In the genomic region with DNA sequence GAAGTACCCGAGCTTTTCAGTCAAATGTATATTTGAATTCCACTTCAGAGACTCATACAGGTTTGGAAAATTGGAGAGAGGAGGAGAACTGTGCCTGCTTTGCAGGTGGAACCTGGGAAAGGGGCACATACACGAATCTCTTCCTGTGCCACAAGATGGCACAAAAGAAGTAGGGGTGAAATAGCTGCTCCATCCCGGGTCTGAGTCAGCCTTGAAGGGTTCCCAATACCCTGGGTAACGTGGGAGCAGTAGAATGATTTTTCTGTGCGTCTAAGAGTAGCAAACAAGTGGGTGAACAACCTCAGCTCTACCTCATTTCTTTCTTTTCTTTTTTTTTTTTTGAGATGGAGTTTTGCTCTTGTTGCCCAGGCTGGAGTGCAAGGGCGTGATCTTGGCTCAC, we compare ENCODE assay signal across 31 cellular contexts.
"Had no signal": no experiment of that assay in that cellular context is flagged by ENCODE, and none has a peak within 500 bp of the region (broad histone marks: within the 10 kb centered on the region; RNA-seq: fewer than 3 reads in every experiment).

No MANE protein-coding gene starts in this region.

- H3K9me3 ChIP-seq: Peyer's patch had no signal

- H3K4me3 Mint-ChIP-seq: activated CD4-positive, alpha-beta memory T cell treated with anti-CD3 and anti-CD28 coated beads for 36 hours; activated naive CD4-positive, alpha-beta T cell treated with anti-CD3 and anti-CD28 coated beads, Interleukin-2, amount 10 ng/mL, durations not matched to agents 7 days and 5 days; activated naive CD8-positive, alpha-beta T cell; activated naive CD8-positive, alpha-beta T cell treated with anti-CD3 and anti-CD28 coated beads, Interleukin-2, amount 50 U/mL, for 24 hours; activated T-cell treated with anti-CD3 and anti-CD28 coated beads, Interleukin-2, amount 50 U/mL, for 4 hours; activated T-helper 1 cell treated with anti-CD3 and anti-CD28 coated beads, Interleukin-12 subunit alpha, Interleukin-12 subunit beta, Interleukin-2, Interleukin-4 antibody, amounts not matched to agents 30 ng/mL and 10 ng/mL and 1 ng/mL, durations not matched to agents 14 hours and 24 hours and 36 hours; T-helper 1 cell treated with Interleukin-12 subunit alpha and Interleukin-12 subunit beta and Interleukin-4 antibody, amounts not matched to agents 30 μg/mL and 1 μg/mL, for 36 hours; T-helper 2 cell treated with Interferon-gamma antibody and Interleukin-4, amounts not matched to agents 5 μg/mL and 100 μg/mL, for 36 hours had no signal

- H3K4me3 ChIP-seq: Peyer's patch, SK-N-MC had no signal

- DNase-seq: activated CD4-positive, alpha-beta memory T cell treated with anti-CD3 and anti-CD28 coated beads for 36 hours; activated CD4-positive, alpha-beta T cell treated with anti-CD3 and anti-CD28 coated beads for 4 hours; activated CD4-positive, alpha-beta T cell treated with anti-CD3 and anti-CD28 coated beads, Interleukin-2, amount 50 U/mL, for 1 hour; activated CD4-positive, CD25-positive, alpha-beta regulatory T cell treated with anti-CD3 and anti-CD28 coated beads, Interleukin-2, amount 50 U/mL, for 72 hours; activated CD8-positive, alpha-beta memory T cell treated with anti-CD3 and anti-CD28 coated beads, Interleukin-2, amount 50 U/mL, for 4 hours; activated effector memory CD4-positive, alpha-beta T cell treated with Interleukin-2 at 50 U/mL for 16 hours; activated naive CD4-positive, alpha-beta T cell treated with anti-CD3 and anti-CD28 coated beads, Interleukin-2, amount 10 ng/mL, durations not matched to agents 7 days and 5 days; activated naive CD8-positive, alpha-beta T cell treated with anti-CD3 and anti-CD28 coated beads, Interleukin-2, amount 50 U/mL, for 24 hours; activated T-cell treated with anti-CD3 and anti-CD28 coated beads for 4 hours; activated T-cell treated with anti-CD3 and anti-CD28 coated beads, Interleukin-2, amount 50 U/mL, for 4 hours; amniotic stem cell; aorta; Kasumi-1; KG1; NCI-H1092 treated with DMSO at 0.1 percent for 48 hours; NCI-H1417 treated with DMSO at 0.1 percent for 48 hours; NCI-H187 treated with DMSO at 0.1 percent for 48 hours; NCI-H2081; NCI-H2171 treated with DMSO at 0.1 percent for 48 hours; NCI-H2227 treated with DMSO at 0.1 percent for 48 hours; NCI-H446; NCI-H510A treated with DMSO at 0.1 percent for 48 hours; NCI-H69; Peyer's patch; Right ventricle myocardium superior; RPMI8226 had no signal

- H3K4me1 Mint-ChIP-seq: activated naive CD4-positive, alpha-beta T cell treated with anti-CD3 and anti-CD28 coated beads, Interleukin-2, amount 10 ng/mL, durations not matched to agents 7 days and 5 days; activated naive CD8-positive, alpha-beta T cell treated with anti-CD3 and anti-CD28 coated beads, Interleukin-2, amount 50 U/mL, for 24 hours had no signal

- H3K9me3 Mint-ChIP-seq: activated CD4-positive, alpha-beta memory T cell treated with anti-CD3 and anti-CD28 coated beads for 36 hours; activated naive CD4-positive, alpha-beta T cell treated with anti-CD3 and anti-CD28 coated beads, Interleukin-2, amount 10 ng/mL, durations not matched to agents 7 days and 5 days; activated naive CD8-positive, alpha-beta T cell treated with anti-CD3 and anti-CD28 coated beads, Interleukin-2, amount 50 U/mL, for 24 hours; activated T-helper 1 cell treated with anti-CD3 and anti-CD28 coated beads, Interleukin-12 subunit alpha, Interleukin-12 subunit beta, Interleukin-2, Interleukin-4 antibody, amounts not matched to agents 30 ng/mL and 10 ng/mL and 1 ng/mL, durations not matched to agents 14 hours and 24 hours and 36 hours; T-helper 1 cell treated with Interleukin-12 subunit alpha and Interleukin-12 subunit beta and Interleukin-4 antibody, amounts not matched to agents 30 μg/mL and 1 μg/mL, for 36 hours; T-helper 2 cell treated with Interferon-gamma antibody and Interleukin-4, amounts not matched to agents 5 μg/mL and 100 μg/mL, for 36 hours had no signal

- H3K27me3 Mint-ChIP-seq: activated CD4-positive, alpha-beta memory T cell treated with anti-CD3 and anti-CD28 coated beads for 36 hours had no signal

- H3K27me3 ChIP-seq: Peyer's patch had no signal

- H3K36me3 ChIP-seq: Peyer's patch had no signal

- H3K36me3 Mint-ChIP-seq: activated CD4-positive, alpha-beta memory T cell treated with anti-CD3 and anti-CD28 coated beads for 36 hours; activated naive CD4-positive, alpha-beta T cell treated with anti-CD3 and anti-CD28 coated beads, Interleukin-2, amount 10 ng/mL, durations not matched to agents 7 days and 5 days; activated naive CD8-positive, alpha-beta T cell had no signal

- H3K27ac Mint-ChIP-seq: activated CD4-positive, alpha-beta memory T cell treated with anti-CD3 and anti-CD28 coated beads for 36 hours; activated naive CD4-positive, alpha-beta T cell treated with anti-CD3 and anti-CD28 coated beads, Interleukin-2, amount 10 ng/mL, durations not matched to agents 7 days and 5 days; activated naive CD8-positive, alpha-beta T cell; activated naive CD8-positive, alpha-beta T cell treated with anti-CD3 and anti-CD28 coated beads, Interleukin-2, amount 50 U/mL, for 24 hours; activated T-helper 1 cell treated with anti-CD3 and anti-CD28 coated beads, Interleukin-12 subunit alpha, Interleukin-12 subunit beta, Interleukin-2, Interleukin-4 antibody, amounts not matched to agents 30 ng/mL and 10 ng/mL and 1 ng/mL, durations not matched to agents 14 hours and 24 hours and 36 hours; T-helper 1 cell treated with Interleukin-12 subunit alpha and Interleukin-12 subunit beta and Interleukin-4 antibody, amounts not matched to agents 30 μg/mL and 1 μg/mL, for 36 hours; T-helper 2 cell treated with Interferon-gamma antibody and Interleukin-4, amounts not matched to agents 5 μg/mL and 100 μg/mL, for 36 hours had no signal

- H3K27ac ChIP-seq: Peyer's patch, SK-N-MC had no signal
